Comparison of ENCODE assay signal across 8 cellular contexts in the genomic region with DNA sequence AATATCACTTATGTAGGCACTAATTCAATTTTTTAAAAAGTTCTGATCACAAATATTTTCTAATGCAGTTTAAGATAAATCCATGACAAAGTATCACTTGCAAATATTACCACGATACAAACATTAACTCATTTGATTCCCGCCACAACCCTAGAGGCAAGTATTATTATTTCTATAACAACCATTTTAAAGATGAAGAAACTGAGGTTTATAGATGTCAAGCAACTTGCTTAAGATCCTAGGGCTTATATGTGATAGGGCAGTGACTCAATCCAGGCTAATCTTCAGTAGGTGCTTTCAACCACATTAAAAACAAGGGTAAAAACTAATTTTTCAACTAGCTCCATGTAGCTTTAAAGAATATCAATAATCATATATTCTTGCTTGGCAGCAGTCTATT. TPM values are rescaled to one million over a fixed set of nuclear protein-coding genes. Genes with fewer than 3 reads are reported as not detected.
DNase-seq lines count a peak whose midpoint lies in the region; ATAC-seq and TF ChIP-seq lines count a peak whose summit lies in the region.

No MANE protein-coding gene starts in this region.

- no peaks in the 10 kb centered on the region for H3K27me3 Mint-ChIP-seq in CD4-positive, alpha-beta memory T cell
- H3K27me3 Mint-ChIP-seq in chondrocyte (ENCODE audit: low read depth) (no peaks in the 10 kb centered on the region), nephron progenitor cell (ENCODE audit: low read depth, poor library complexity) (no peaks in the 10 kb centered on the region)

- DNase-seq in CD4-positive, alpha-beta memory T cell = no peak
- no peak for DNase-seq in MM.1S
- DNase-seq in chondrocyte (ENCODE audit: low spot score) = no peak
- DNase-seq in nephron progenitor cell = no peak
- DNase-seq in caudate nucleus (lab: John Stamatoyannopoulos, UW) = no peak
- DNase-seq in left lobe of liver (ENCODE audit: low spot score) = no peak
- no peak for DNase-seq in islet precursor cell

- H3K9me2 ChIP-seq in MM.1S (replicated peaks; ENCODE audit: insufficient read depth, low read length) = no peaks in the 10 kb centered on the region

- intact Hi-C loops in CD4-positive, alpha-beta memory T cell (cut with micrococcal nuclease) = no loop called here

- no peak overlapping the region for H3K27ac ChIP-seq in CD4-positive, alpha-beta memory T cell (ENCODE audit: low read depth, low read length)
- H3K27ac ChIP-seq in MM.1S (ENCODE audit: low read length) (no peak overlapping the region), caudate nucleus (ENCODE audit: low read depth, low read length) (no peak overlapping the region)

- peak overlapping the region in 2 of 7 donors; percentile 38 to 56 for H3K27ac Mint-ChIP-seq in CD4-positive, alpha-beta memory T cell
- H3K27ac Mint-ChIP-seq in chondrocyte (ENCODE audit: unreplicated experiment) (peak overlapping the region; percentile 98), nephron progenitor cell (no peak overlapping the region)

- no peak for ATAC-seq in left lobe of liver
- no peak for ATAC-seq in HG02623 (IDR thresholded peaks at IDR 0.05; ENCODE audit: unreplicated experiment)

- H3F3A ChIP-seq in MM.1S (ENCODE audit: insufficient read depth, low read length) = peaks cover 8% of the 10 kb centered on the region; the same call in 1 of the 2 replicates

- peaks cover 25 to 53% (median 32%) of the 10 kb centered on the region in 4 donors for H3K4me1 Mint-ChIP-seq in CD4-positive, alpha-beta memory T cell
- peaks cover 46% of the 10 kb centered on the region for H3K4me1 Mint-ChIP-seq in chondrocyte (ENCODE audit: low read depth)
- peaks cover 30% of the 10 kb centered on the region for H3K4me1 Mint-ChIP-seq in nephron progenitor cell

- no peak overlapping the region for H2AFZ ChIP-seq in MM.1S (ENCODE audit: low read length)

- peaks cover 0 to 4% of the 10 kb centered on the region in 2 donors for H3K36me3 Mint-ChIP-seq in CD4-positive, alpha-beta memory T cell
- H3K36me3 Mint-ChIP-seq in chondrocyte (ENCODE audit: low read depth) (peaks cover 1% of the 10 kb centered on the region), nephron progenitor cell (ENCODE audit: low read depth) (peaks cover 16% of the 10 kb centered on the region)

- CTCF ChIA-PET in CD4-positive, alpha-beta memory T cell (lab: Charles Lee; ENCODE audit: partially characterized antibody) = no interaction called here

- H3K27me3 ChIP-seq in CD4-positive, alpha-beta memory T cell (ENCODE audit: insufficient read depth, low read length) = no peaks in the 10 kb centered on the region
- no peaks in the 10 kb centered on the region for H3K27me3 ChIP-seq in MM.1S (replicated peaks; ENCODE audit: insufficient read depth, low read length)

- peaks cover 63% of the 10 kb centered on the region for H3K79me2 ChIP-seq in MM.1S (ENCODE audit: low read length)

- TF ChIP-seq CTCF in MM.1S (IDR thresholded peaks at IDR 0.05; ENCODE audit: low read length) (no peak), chondrocyte (IDR thresholded peaks at IDR 0.05) (no peak), nephron progenitor cell (IDR thresholded peaks at IDR 0.05) (no peak)

- H3K4me2 ChIP-seq in MM.1S (ENCODE audit: low read depth, low read length) = peak overlapping the region; percentile 86

- peak overlapping the region; percentile 7 to 97 (median 90) for H3K4me3 Mint-ChIP-seq in CD4-positive, alpha-beta memory T cell
- H3K4me3 Mint-ChIP-seq in chondrocyte (ENCODE audit: unreplicated experiment) (peak overlapping the region; percentile 87), nephron progenitor cell (peak overlapping the region; percentile 89)

- H3K9ac ChIP-seq in MM.1S (ENCODE audit: low read length) = peak overlapping the region; percentile 85; the same call in 1 of the 2 replicates

- H3K4me3 ChIP-seq in CD4-positive, alpha-beta memory T cell (ENCODE audit: low read length in 2 of 2) = peak overlapping the region in 1 of 2 donors; percentile 93
- H3K4me3 ChIP-seq in MM.1S (ENCODE audit: low read length) = peak overlapping the region; percentile 96

- H3K4me1 ChIP-seq in CD4-positive, alpha-beta memory T cell (ENCODE audit: insufficient read depth, low read length) = peaks cover 32% of the 10 kb centered on the region
- H3K4me1 ChIP-seq in MM.1S (ENCODE audit: low read length) = peaks cover 10% of the 10 kb centered on the region; the same call in 1 of the 2 replicates

- POLR2A ChIA-PET in CD4-positive, alpha-beta memory T cell (lab: Charles Lee; ENCODE audit: partially characterized antibody) = interaction anchor here (0.9 to 2.7 kb wide), 3 partner anchors 11 to 116 kb away, joined by 4 to 14 read pairs (median 6); partner anchors contain the start of gene CNOT10

- no peaks in the 10 kb centered on the region for H3K9me3 Mint-ChIP-seq in CD4-positive, alpha-beta memory T cell
- H3K9me3 Mint-ChIP-seq in chondrocyte (ENCODE audit: low read depth) = no peaks in the 10 kb centered on the region
- no peaks in the 10 kb centered on the region for H3K9me3 Mint-ChIP-seq in nephron progenitor cell

- H3K9me3 ChIP-seq in CD4-positive, alpha-beta memory T cell (ENCODE audit: control insufficient read depth in 1 of 2, low read length in 2 of 2) = no peaks in the 10 kb centered on the region
- no peaks in the 10 kb centered on the region for H3K9me3 ChIP-seq in MM.1S (replicated peaks; ENCODE audit: insufficient read depth, low read length)

- H3K36me3 ChIP-seq in CD4-positive, alpha-beta memory T cell (ENCODE audit: insufficient read depth, low read length) = no peaks in the 10 kb centered on the region
- no peaks in the 10 kb centered on the region for H3K36me3 ChIP-seq in MM.1S (replicated peaks; ENCODE audit: insufficient read depth, low read length)

- H4K20me1 ChIP-seq in MM.1S (ENCODE audit: insufficient read depth, low read length) = peaks cover 2% of the 10 kb centered on the region; the same call in 1 of the 2 replicates

RNA-seq across cellular contexts. Expression of gene DYNC1LI1, which starts 1.7 kb away (rescaled TPM):
- total RNA-seq in CD4-positive, alpha-beta memory T cell = 10 to 100 TPM; 28.4 to 30.1 TPM
- polyA plus RNA-seq in CD4-positive, alpha-beta memory T cell = 10 to 100 TPM; 25.1 to 29.1 TPM
- total RNA-seq in chondrocyte (56.9 to 73.1 TPM (median 69.2 TPM) in 3 replicates), left lobe of liver (10.4 TPM)
